In the genomic region with DNA sequence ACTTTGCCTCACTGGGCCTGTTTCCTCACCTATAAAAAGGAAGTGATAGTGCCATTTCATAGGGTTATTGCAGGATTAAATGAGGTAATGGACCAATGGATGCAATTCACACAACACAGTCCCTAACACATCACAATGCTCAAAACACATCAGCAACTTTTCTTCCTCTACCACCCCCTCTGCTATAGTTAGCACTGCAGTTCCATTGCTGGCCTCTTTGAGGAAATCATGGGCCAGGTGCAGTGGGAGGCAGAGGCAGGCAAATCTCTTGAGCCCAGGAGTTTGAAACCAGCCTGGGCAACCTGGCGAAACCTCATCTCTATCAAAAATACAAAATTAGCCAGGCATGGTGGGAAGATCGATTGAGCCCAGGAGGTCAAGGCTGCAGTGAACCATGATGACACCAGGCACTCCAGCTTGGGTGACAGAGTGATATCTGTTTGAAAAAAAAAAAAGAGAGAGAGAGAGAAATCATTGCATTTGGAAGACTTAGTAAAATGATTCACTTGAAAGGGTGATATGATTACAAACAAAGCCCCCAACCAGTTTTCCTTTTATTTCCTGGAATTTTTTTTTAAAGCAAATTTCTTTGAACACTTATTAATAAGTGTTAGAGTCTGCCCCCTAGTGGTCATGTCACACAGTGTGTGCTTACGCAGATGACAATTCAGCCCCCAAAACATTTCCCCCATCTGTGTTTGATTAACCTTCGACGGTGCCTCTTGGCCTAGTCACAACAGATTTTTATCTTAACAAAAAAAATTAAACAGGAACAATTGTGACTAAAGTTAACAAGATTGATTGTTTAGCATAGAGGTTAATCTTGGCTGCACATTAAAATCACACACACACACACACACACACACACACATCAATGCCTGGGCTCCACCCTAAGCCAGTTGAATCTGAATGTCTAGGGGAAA, we compare ENCODE assay signal across 8 cellular contexts.
DNase-seq lines count a peak whose midpoint lies in the region; ATAC-seq and TF ChIP-seq lines count a peak whose summit lies in the region.

No MANE protein-coding gene starts in this region.

- intact Hi-C loops in CD8-positive, alpha-beta T cell (cut with DNase I, micrococcal nuclease) = loop anchor here in 1 of 2 experiments (10.0 kb wide), 1 partner anchor 1877 kb away; no protein-coding TSS in a partner anchor

- CTCF ChIA-PET in CD8-positive, alpha-beta T cell (lab: Charles Lee) = interaction anchor here (0.7 to 1.8 kb wide), 5 partner anchors 8 to 34 kb away, joined by 3 to 5 read pairs (median 3); no protein-coding TSS in a partner anchor

- no peaks in the 10 kb centered on the region for H3K27me3 ChIP-seq in CD8-positive, alpha-beta T cell (ENCODE audit: insufficient read depth, low read length)
- no peaks in the 10 kb centered on the region for H3K27me3 ChIP-seq in neural cell (ENCODE audit: insufficient read depth, low read depth, low read length)

- H3K4me1 ChIP-seq in CD8-positive, alpha-beta T cell (ENCODE audit: insufficient read depth, low read length) = no peaks in the 10 kb centered on the region

- no peak overlapping the region for H3K27ac ChIP-seq in CD8-positive, alpha-beta T cell (ENCODE audit: low read depth, low read length)
- H3K27ac ChIP-seq in neural cell (ENCODE audit: low read length) = no peak overlapping the region

- H3F3A ChIP-seq in neural cell (ENCODE audit: insufficient read depth, low read length, poor library complexity, severe bottlenecking) = no peaks in the 10 kb centered on the region

- no peak overlapping the region for H2AFZ ChIP-seq in neural cell (ENCODE audit: low read depth, low read length)

- peak; percentile 52 for TF ChIP-seq RAD21 in neural cell (conservative IDR thresholded peaks at IDR 0.05)

- H3K36me3 Mint-ChIP-seq in CD8-positive, alpha-beta T cell = no peaks in the 10 kb centered on the region

- no peaks in the 10 kb centered on the region for H4K20me1 ChIP-seq in neural cell (ENCODE audit: insufficient read depth)

- TF ChIP-seq CTCF in CD8-positive, alpha-beta T cell (IDR thresholded peaks at IDR 0.05) = peak; percentile 73
- TF ChIP-seq CTCF in LNCAP (IDR thresholded peaks at IDR 0.05) (peak; percentile 67), epithelial cell of proximal tubule (conservative IDR thresholded peaks at IDR 0.05; ENCODE audit: low read depth, low read length) (peak; percentile 76), neural cell (IDR thresholded peaks at IDR 0.05; ENCODE audit: poor library complexity, severe bottlenecking) (peak; percentile 64)

- TF ChIP-seq EP300 in neural cell (conservative IDR thresholded peaks at IDR 0.05; ENCODE audit: poor library complexity, severe bottlenecking) = no peak

- H3K4me3 ChIP-seq in CD8-positive, alpha-beta T cell (ENCODE audit: low read depth, low read length) = no peak overlapping the region
- no peak overlapping the region for H3K4me3 ChIP-seq in epithelial cell of proximal tubule (ENCODE audit: low read depth, low read length)
- no peak overlapping the region for H3K4me3 ChIP-seq in neural cell (ENCODE audit: low read length)

- H3K4me1 Mint-ChIP-seq in CD8-positive, alpha-beta T cell (ENCODE audit: low read depth) = no peaks in the 10 kb centered on the region

- H3K9me3 Mint-ChIP-seq in CD8-positive, alpha-beta T cell = no peaks in the 10 kb centered on the region

- H3K4me2 ChIP-seq in neural cell (ENCODE audit: low read length) = no peak overlapping the region

- POLR2A ChIA-PET in CD8-positive, alpha-beta T cell (lab: Charles Lee) = interaction anchor here (0.7 kb wide), 1 partner anchor 264 kb away, joined by 3 read pairs; no protein-coding TSS in a partner anchor

- no peak overlapping the region for H3K9ac ChIP-seq in neural cell (ENCODE audit: low read length)

- no peaks in the 10 kb centered on the region for H3K9me3 ChIP-seq in CD8-positive, alpha-beta T cell (ENCODE audit: low read length)
- H3K9me3 ChIP-seq in neural cell (ENCODE audit: low read length) = no peaks in the 10 kb centered on the region

- H3K36me3 ChIP-seq in CD8-positive, alpha-beta T cell (ENCODE audit: insufficient read depth, low read length) = no peaks in the 10 kb centered on the region
- H3K36me3 ChIP-seq in neural cell (ENCODE audit: insufficient read depth, low read length) = no peaks in the 10 kb centered on the region

- no peak for ATAC-seq in CD8-positive, alpha-beta T cell
- ATAC-seq in GM18909 (IDR thresholded peaks at IDR 0.05; ENCODE audit: poor library complexity, unreplicated experiment) = peak; percentile 67
- no peak for ATAC-seq in HG03135 (IDR thresholded peaks at IDR 0.05; ENCODE audit: unreplicated experiment)

- no peaks in the 10 kb centered on the region for H3K79me2 ChIP-seq in neural cell (replicated peaks; ENCODE audit: insufficient read depth, low read length)

- H3K4me3 Mint-ChIP-seq in CD8-positive, alpha-beta T cell = no peak overlapping the region

- peak in 2 of 7 experiments; percentile 20 to 31 for DNase-seq in CD8-positive, alpha-beta T cell
- DNase-seq in T-helper 9 cell (peak; percentile 3), epithelial cell of proximal tubule (ENCODE audit: low read depth) (peak; percentile 7), UCSD-AML1 (lab: John Stamatoyannopoulos, UW; ENCODE audit: unreplicated experiment) (no peak)

- H3K27ac Mint-ChIP-seq in CD8-positive, alpha-beta T cell = no peak overlapping the region

- peaks cover 2% of the 10 kb centered on the region for H3K27me3 Mint-ChIP-seq in CD8-positive, alpha-beta T cell (ENCODE audit: low read depth)

- H3K9me2 ChIP-seq in neural cell (ENCODE audit: insufficient read depth, low read length) = no peaks in the 10 kb centered on the region

TF ChIP-seq in neural cell, 6 proteins besides CTCF, POLR2A, EP300 and RAD21:
- TF ChIP-seq SMC3 (conservative IDR thresholded peaks at IDR 0.05; ENCODE audit: poor library complexity) = peak; percentile 54
- TF ChIP-seq MXI1 (conservative IDR thresholded peaks at IDR 0.05; ENCODE audit: poor library complexity, severe bottlenecking) = no peak
TF ChIP-seq in neural cell: peak in this region for 1.
